In genomic region chr12:23542187-23542586, GRCh38 we compare ENCODE assay signal across 33 cellular contexts.
"Had no signal": no experiment of that assay in that cellular context is flagged by ENCODE, and none has a peak within 500 bp of the region (broad histone marks: within the 10 kb centered on the region; RNA-seq: fewer than 3 reads in every experiment).

No MANE protein-coding gene starts in this region.

- DNase-seq: activated effector memory CD4-positive, alpha-beta T cell treated with anti-CD3 and anti-CD28 coated beads, Interleukin-2, amount 50 U/mL, for 16 hours; activated effector memory CD4-positive, alpha-beta T cell treated with Interleukin-2 at 50 U/mL for 16 hours; activated gamma-delta T cell; activated gamma-delta T cell treated with Interleukin-2 at 50 U/mL for 16 hours; activated naive CD4-positive, alpha-beta T cell; activated naive CD4-positive, alpha-beta T cell treated with anti-CD3 and anti-CD28 coated beads for 36 hours; activated naive CD4-positive, alpha-beta T cell treated with anti-CD3 and anti-CD28 coated beads, Interleukin-2, amount 10 ng/mL, durations not matched to agents 7 days and 5 days; activated naive CD4-positive, alpha-beta T cell treated with anti-CD3 and anti-CD28 coated beads, Interleukin-2, amount 50 U/mL, for 16 hours; activated naive CD4-positive, alpha-beta T cell treated with Interleukin-2 at 50 U/mL for 16 hours; activated naive CD8-positive, alpha-beta T cell treated with anti-CD3 and anti-CD28 coated beads for 36 hours; activated naive CD8-positive, alpha-beta T cell treated with anti-CD3 and anti-CD28 coated beads, Interleukin-2, amount 10 ng/mL, durations not matched to agents 7 days and 5 days; activated naive CD8-positive, alpha-beta T cell treated with anti-CD3 and anti-CD28 coated beads, Interleukin-2, amount 50 U/mL, for 24 hours; activated T-cell treated with anti-CD3 and anti-CD28 coated beads, Interleukin-2, amount 50 U/mL, for 1 hour; activated T-cell treated with anti-CD3 and anti-CD28 coated beads, Interleukin-2, amount 50 U/mL, for 24 hours; activated T-cell treated with anti-CD3 and anti-CD28 coated beads, Interleukin-2, amount 50 U/mL, for 4 hours; activated T-cell treated with anti-CD3 and anti-CD28 coated beads, Interleukin-2, amount 50 U/mL, for 48 hours; activated T-cell treated with anti-CD3 and anti-CD28 coated beads, Interleukin-2, amount 50 U/mL, for 72 hours; adrenal gland; amniotic stem cell; amygdala; aorta; body of pancreas; brain microvascular endothelial cell; caudate nucleus; central memory CD4-positive, alpha-beta T cell; cerebellar nuclear complex had no signal

- H3K27ac ChIP-seq: adrenal gland, ascending aorta, body of pancreas, brain microvascular endothelial cell, breast epithelium, cardiac muscle cell had no signal

- H3K27me3 ChIP-seq: adrenal gland, ascending aorta, body of pancreas, brain microvascular endothelial cell, breast epithelium, cardiac muscle cell had no signal

- H3K4me1 ChIP-seq: adrenal gland, body of pancreas, breast epithelium had no signal

- H3K36me3 ChIP-seq: adrenal gland, brain microvascular endothelial cell, breast epithelium, cardiac muscle cell had no signal

- FAIRE-seq: astrocyte, bronchial epithelial cell had no signal

- ATAC-seq: activated naive CD4-positive, alpha-beta T cell treated with anti-CD3 and anti-CD28 coated beads, Interleukin-2, amount 50 U/mL, for 72 hours; activated naive CD8-positive, alpha-beta T cell treated with anti-CD3 and anti-CD28 coated beads, Interleukin-2, amount 50 U/mL, for 24 hours; activated T-cell treated with anti-CD3 and anti-CD28 coated beads, Interleukin-2, amount 50 U/mL, for 4 hours; activated T-cell treated with anti-CD3 and anti-CD28 coated beads, Interleukin-2, amount 50 U/mL, for 72 hours; activated T-helper 17 cell treated with anti-CD3 and anti-CD28 coated beads, Interleukin-2, amount 50 U/mL, for 72 hours; body of pancreas had no signal

- H3K4me3 ChIP-seq: adrenal gland, ascending aorta, body of pancreas, breast epithelium, cardiac muscle cell had no signal

- H3K9me3 ChIP-seq: adrenal gland, ascending aorta, body of pancreas, breast epithelium had no signal
